14 cellular contexts compared by ENCODE assay signal in genomic region chr5:72110401-72111013, GRCh38. TPM values are rescaled to one million over a fixed set of nuclear protein-coding genes. Genes with fewer than 3 reads are reported as not detected.
A peak's percentile ranks its signal among the peaks of the same experiment; 100 is the strongest.
DNase-seq lines count a peak whose midpoint lies in the region; ATAC-seq, FAIRE-seq and TF ChIP-seq lines count a peak whose summit lies in the region.
"Had no signal": no experiment of that assay in that cellular context is flagged by ENCODE, and none has a peak within 500 bp of the region (broad histone marks: within the 10 kb centered on the region; RNA-seq: fewer than 3 reads in every experiment).

No MANE protein-coding gene starts in this region.

- TF ChIP-seq POLR2A in A549 (IDR thresholded peaks at IDR 0.05; ENCODE audit: low read length): no peak

- peak overlapping the region; percentile 18 for H3K27ac Mint-ChIP-seq in mesothelial cell of epicardium
- H3K27ac Mint-ChIP-seq in effector memory CD8-positive, alpha-beta T cell: no peak overlapping the region
- H3K27ac Mint-ChIP-seq: activated naive CD4-positive, alpha-beta T cell treated with anti-CD3 and anti-CD28 coated beads for 36 hours; memory B cell; stimulated activated naive CD8-positive, alpha-beta T cell treated with anti-CD3 and anti-CD28 coated beads, Interleukin-15, amount 100 ng/mL, for 72 hours had no signal

- ATAC-seq in A549 (no peak), HG02973 (IDR thresholded peaks at IDR 0.05; ENCODE audit: unreplicated experiment) (no peak)
- no peak for ATAC-seq in effector memory CD8-positive, alpha-beta T cell (replicated peaks)
- ATAC-seq: stimulated activated naive CD8-positive, alpha-beta T cell treated with anti-CD3 and anti-CD28 coated beads, Interleukin-15, amount 100 ng/mL, for 72 hours had no signal

- H3K9me3 ChIP-seq in A549: no peaks in the 10 kb centered on the region

- H3K36me3 Mint-ChIP-seq in mesothelial cell of epicardium: no peaks in the 10 kb centered on the region
- peaks cover 4% of the 10 kb centered on the region for H3K36me3 Mint-ChIP-seq in effector memory CD8-positive, alpha-beta T cell (ENCODE audit: insufficient read depth)
- H3K36me3 Mint-ChIP-seq: memory B cell had no signal

- CTCF ChIA-PET in A549 (lab: Yijun Ruan, JAX): interaction anchor here (0.7 to 5.9 kb wide), 16 partner anchors 9 to 330 kb away, joined by 3 to 43 read pairs (median 4); no protein-coding TSS in a partner anchor
- CTCF ChIA-PET in HEK293T (lab: Yijun Ruan, JAX): no interaction called here

- no peaks in the 10 kb centered on the region for H3K9me3 Mint-ChIP-seq in mesothelial cell of epicardium
- no peaks in the 10 kb centered on the region for H3K9me3 Mint-ChIP-seq in effector memory CD8-positive, alpha-beta T cell
- H3K9me3 Mint-ChIP-seq: activated naive CD4-positive, alpha-beta T cell treated with anti-CD3 and anti-CD28 coated beads for 36 hours; memory B cell; stimulated activated naive CD8-positive, alpha-beta T cell treated with anti-CD3 and anti-CD28 coated beads, Interleukin-15, amount 100 ng/mL, for 72 hours had no signal

- H3K4me1 ChIP-seq in A549: peaks cover 61% of the 10 kb centered on the region

- peak overlapping the region; percentile 82 for H3K4me2 ChIP-seq in A549

- H3K4me1 Mint-ChIP-seq in mesothelial cell of epicardium: peaks cover 43% of the 10 kb centered on the region
- peaks cover 4 to 7% of the 10 kb centered on the region in 2 donors for H3K4me1 Mint-ChIP-seq in effector memory CD8-positive, alpha-beta T cell (ENCODE audit: low read depth in 2 of 2)

- TF ChIP-seq EP300 in A549 (IDR thresholded peaks at IDR 0.05): no peak

- H3K4me3 Mint-ChIP-seq in mesothelial cell of epicardium: peak overlapping the region; percentile 35
- no peak overlapping the region for H3K4me3 Mint-ChIP-seq in effector memory CD8-positive, alpha-beta T cell
- H3K4me3 Mint-ChIP-seq: activated naive CD4-positive, alpha-beta T cell treated with anti-CD3 and anti-CD28 coated beads for 36 hours; memory B cell; stimulated activated naive CD8-positive, alpha-beta T cell treated with anti-CD3 and anti-CD28 coated beads, Interleukin-15, amount 100 ng/mL, for 72 hours had no signal

- no peak for FAIRE-seq in A549 (lab: Jason Lieb, UNC)
- FAIRE-seq: RCC 7860 had no signal

- TF ChIP-seq CTCF in A549 (IDR thresholded peaks at IDR 0.05) (no peak), coronary artery (IDR thresholded peaks at IDR 0.05) (no peak), mesothelial cell of epicardium (IDR thresholded peaks at IDR 0.05; ENCODE audit: unreplicated experiment) (no peak)

- H3K27ac ChIP-seq in A549: peak overlapping the region in 1 of 2 experiments; percentile 96; a peak in 2 of 6 replicates
- H3K27ac ChIP-seq in coronary artery: peak overlapping the region; percentile 94 to 98

- H3K4me3 ChIP-seq in A549 (peak overlapping the region; percentile 84; the same call in 2 of the 3 replicates), coronary artery (peak overlapping the region; percentile 96)

- WGBS in A549 (ENCODE audit: missing lambda C conversion rate): 95% methylated on average over 9 of the region's 9 CpGs

- DNase-seq in A549 (ENCODE audit: low read depth in 1 of 2, low spot score in 1 of 2) (no peak), HEK293T (ENCODE audit: extremely low spot score) (no peak), coronary artery (ENCODE audit: low spot score) (no peak), mesothelial cell of epicardium (ENCODE audit: low spot score in 2 of 2, unreplicated experiment in 2 of 2) (no peak), amniotic stem cell (lab: John Stamatoyannopoulos, UW) (no peak), COLO668 (lab: John Stamatoyannopoulos, UW; ENCODE audit: unreplicated experiment) (no peak)
- no peak for DNase-seq in effector memory CD8-positive, alpha-beta T cell
- DNase-seq: activated CD4-positive, CD25-positive, alpha-beta regulatory T cell; activated naive CD4-positive, alpha-beta T cell treated with anti-CD3 and anti-CD28 coated beads for 36 hours; MM.1S; stimulated activated naive CD8-positive, alpha-beta T cell treated with anti-CD3 and anti-CD28 coated beads, Interleukin-15, amount 100 ng/mL, for 72 hours had no signal

- no peaks in the 10 kb centered on the region for H3K27me3 Mint-ChIP-seq in mesothelial cell of epicardium (ENCODE audit: low read depth)
- H3K27me3 Mint-ChIP-seq in effector memory CD8-positive, alpha-beta T cell: peaks cover 58 to 89% of the 10 kb centered on the region in 2 donors

- no peak for TF ChIP-seq RAD21 in A549 (conservative IDR thresholded peaks at IDR 0.05 in 1 of 2, IDR thresholded peaks at IDR 0.05 in 1 of 2)

- POLR2A ChIA-PET in A549 (lab: Yijun Ruan, JAX): interaction anchor here (6.8 kb wide), 1 partner anchor 43 kb away, joined by 70 read pairs; no protein-coding TSS in a partner anchor
- POLR2A ChIA-PET in HEK293T (lab: Yijun Ruan, JAX): no interaction called here

TF ChIP-seq in A549, 52 proteins besides CTCF, POLR2A, EP300 and RAD21:
- TF ChIP-seq ESRRA (IDR thresholded peaks at IDR 0.05; ENCODE audit: borderline replicate concordance, low read length) (no peak), MAZ (IDR thresholded peaks at IDR 0.05; ENCODE audit: borderline replicate concordance, low read depth, low read length) (no peak), HES2 (IDR thresholded peaks at IDR 0.05) (no peak), SMC3 (IDR thresholded peaks at IDR 0.05) (no peak), ZNF302 (CRISPR knock-in tag; IDR thresholded peaks at IDR 0.05) (no peak), MAX (IDR thresholded peaks at IDR 0.05) (no peak), PHF8 (IDR thresholded peaks at IDR 0.05; ENCODE audit: borderline replicate concordance, low read depth) (no peak), RNF2 (IDR thresholded peaks at IDR 0.05; ENCODE audit: borderline replicate concordance, low read depth) (no peak), ZSCAN20 (CRISPR knock-in tag; IDR thresholded peaks at IDR 0.05) (no peak), HEYL (CRISPR knock-in tag; IDR thresholded peaks at IDR 0.05) (no peak), E2F6 (IDR thresholded peaks at IDR 0.05; ENCODE audit: borderline replicate concordance, low read depth) (no peak), SREBF2 (IDR thresholded peaks at IDR 0.05) (no peak), HOXB13 (CRISPR knock-in tag; IDR thresholded peaks at IDR 0.05; ENCODE audit: low read depth) (no peak), TP53 (CRISPR knock-in tag; IDR thresholded peaks at IDR 0.05) (no peak), CBX8 (IDR thresholded peaks at IDR 0.05) (no peak), GATA3 (IDR thresholded peaks at IDR 0.05; ENCODE audit: borderline replicate concordance) (no peak)

TF ChIP-seq in HEK293T, 16 proteins besides CTCF, POLR2A, EP300 and RAD21:
- TF ChIP-seq, protein P1, sequence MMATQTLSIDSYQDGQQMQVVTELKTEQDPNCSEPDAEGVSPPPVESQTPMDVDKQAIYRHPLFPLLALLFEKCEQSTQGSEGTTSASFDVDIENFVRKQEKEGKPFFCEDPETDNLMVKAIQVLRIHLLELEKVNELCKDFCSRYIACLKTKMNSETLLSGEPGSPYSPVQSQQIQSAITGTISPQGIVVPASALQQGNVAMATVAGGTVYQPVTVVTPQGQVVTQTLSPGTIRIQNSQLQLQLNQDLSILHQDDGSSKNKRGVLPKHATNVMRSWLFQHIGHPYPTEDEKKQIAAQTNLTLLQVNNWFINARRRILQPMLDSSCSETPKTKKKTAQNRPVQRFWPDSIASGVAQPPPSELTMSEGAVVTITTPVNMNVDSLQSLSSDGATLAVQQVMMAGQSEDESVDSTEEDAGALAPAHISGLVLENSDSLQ (IDR thresholded peaks at IDR 0.05): peak; percentile 33
- TF ChIP-seq ZNF384 (IDR thresholded peaks at IDR 0.05): no peak

RNA-seq across cellular contexts. Expression of gene MAP1B, which starts 3.2 kb away (rescaled TPM):
- polyA plus RNA-seq in A549 (2011; rRNA removed) (73.0 and 93.0 TPM in 2 replicates), A549 (2017; fragmentation: RNase III; extraction: RNeasy Plus Mini Kit Qiagen cat#74134 plus additional on column Dnase treatment) (37.1 to 49.1 TPM (median 40.2 TPM) in 3 replicates)
- 16.2 and 17.0 TPM in 2 replicates for polyA plus RNA-seq in A549 (2012; cell fraction: cytosol; rRNA removed)
- polyA plus RNA-seq in A549 (2012; cell fraction: nucleus; rRNA removed): 53.5 and 54.6 TPM in 2 replicates
- 191 and 227 TPM in 2 replicates for polyA minus RNA-seq in A549 (2011; rRNA and poly(A)+ RNA removed)
- 60.8 to 61.2 TPM (median 61.0 TPM) in 3 replicates for total RNA-seq in mesothelial cell of epicardium
